ENCODE assay signal across 8 cellular contexts in the genomic region with DNA sequence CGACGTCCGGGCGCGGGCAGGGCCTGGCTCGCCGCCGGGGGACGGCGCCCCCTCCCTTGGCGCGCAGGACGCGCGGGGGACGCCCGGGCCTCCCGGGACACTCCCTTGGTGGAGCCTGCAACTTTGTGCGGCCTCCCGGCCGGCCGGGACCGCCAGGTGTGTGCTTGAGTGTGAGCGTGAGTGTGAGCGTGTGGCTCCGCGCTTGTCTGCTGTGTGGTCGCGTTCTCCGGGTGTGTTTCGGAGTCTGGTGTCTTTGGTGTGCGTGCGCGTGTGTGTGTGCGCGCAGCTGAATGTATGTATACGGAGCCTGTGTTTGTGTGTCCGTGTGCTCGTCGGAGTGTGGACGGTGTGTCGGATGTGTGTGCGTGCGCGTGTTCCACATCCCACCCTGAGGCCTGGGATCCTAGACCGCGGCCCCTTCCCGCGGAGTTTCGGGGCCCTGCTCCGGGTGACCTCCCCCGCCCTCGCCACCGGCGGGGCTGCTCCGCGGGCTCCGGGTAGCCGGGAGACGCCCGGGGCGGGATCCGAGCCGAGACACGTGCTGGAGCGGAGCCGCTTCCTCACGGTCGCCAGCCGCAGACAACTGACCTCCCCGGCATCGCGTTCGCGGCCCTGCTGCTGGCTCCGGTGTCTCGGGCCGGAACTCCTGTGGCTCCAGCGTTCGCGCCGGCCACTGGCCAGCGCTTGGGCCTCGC. TPM values are rescaled to one million over a fixed set of nuclear protein-coding genes. Genes with fewer than 3 reads are reported as not detected.
DNase-seq lines count a peak whose midpoint lies in the region; ATAC-seq and TF ChIP-seq lines count a peak whose summit lies in the region.

No MANE protein-coding gene starts in this region.

- H3K36me3 ChIP-seq in neural progenitor cell, result no peaks in the 10 kb centered on the region

- H3K9me3 ChIP-seq in neural progenitor cell (ENCODE audit: low read depth), result no peaks in the 10 kb centered on the region

- no peaks in the 10 kb centered on the region for H3K36me3 Mint-ChIP-seq in WTC11
- no peaks in the 10 kb centered on the region for H3K36me3 Mint-ChIP-seq in neural progenitor cell

- H3K4me2 ChIP-seq in neural progenitor cell, result peak overlapping the region; percentile 95

- peak; percentile 70 for DNase-seq in NCI-H82 (lab: John Stamatoyannopoulos, UW)
- no peak for DNase-seq in NCI-H82 treated with DMSO at 0.1 percent for 48 hours (lab: John Stamatoyannopoulos, UW; ENCODE audit: unreplicated experiment)
- peak; percentile 68 for DNase-seq in WTC11 (ENCODE audit: low spot score)
- DNase-seq in fibroblast of the aortic adventitia (ENCODE audit: low read depth), result peak; percentile 12
- DNase-seq in neural progenitor cell (ENCODE audit: low spot score), result peak; percentile 75
- no peak for DNase-seq in NCI-H446 treated with DMSO at 0.1 percent for 48 hours (lab: John Stamatoyannopoulos, UW)
- no peak for DNase-seq in hepatic stellate cell (ENCODE audit: low spot score)
- DNase-seq in globus pallidus (ENCODE audit: low spot score), result no peak

- no peak overlapping the region for H3K27ac ChIP-seq in neural progenitor cell

- CTCF ChIA-PET in WTC11 (lab: Charles Lee), result interaction anchor here (1.4 to 3.5 kb wide), 5 partner anchors 21 to 94 kb away, joined by 4 to 30 read pairs (median 8); no protein-coding TSS in a partner anchor

- H3K4me3 Mint-ChIP-seq in WTC11 (peak overlapping the region; percentile 85), neural progenitor cell (peak overlapping the region; percentile 94)

- H3K4me1 Mint-ChIP-seq in WTC11, result peaks cover 37% of the 10 kb centered on the region
- H3K4me1 Mint-ChIP-seq in neural progenitor cell, result peaks cover 34% of the 10 kb centered on the region

- peaks cover 31% of the 10 kb centered on the region for H3F3A ChIP-seq in neural progenitor cell (ENCODE audit: low read depth)

- H2AFZ ChIP-seq in neural progenitor cell (replicated peaks), result peak overlapping the region; percentile 61

- peaks cover 29% of the 10 kb centered on the region for H3K4me1 ChIP-seq in neural progenitor cell

- POLR2A ChIA-PET in WTC11 (lab: Charles Lee), result interaction anchor here (0.5 kb wide), 1 partner anchor 205 kb away, joined by 3 read pairs; no protein-coding TSS in a partner anchor

- no peak overlapping the region for H3K9ac ChIP-seq in neural progenitor cell

- H3K79me2 ChIP-seq in neural progenitor cell (ENCODE audit: low read depth), result peaks cover 6% of the 10 kb centered on the region

- TF ChIP-seq CTCF in WTC11 (IDR thresholded peaks at IDR 0.05) (no peak), fibroblast of the aortic adventitia (IDR thresholded peaks at IDR 0.05; ENCODE audit: insufficient read depth, low read length) (no peak), neural progenitor cell (IDR thresholded peaks at IDR 0.05) (no peak)

- H3K4me3 ChIP-seq in fibroblast of the aortic adventitia (ENCODE audit: low read depth, low read length), result peak overlapping the region; percentile 61
- peak overlapping the region; percentile 56 for H3K4me3 ChIP-seq in neural progenitor cell

- ATAC-seq in WTC11, result peak; percentile 5

- peaks cover 55% of the 10 kb centered on the region for H3K27me3 Mint-ChIP-seq in WTC11 (ENCODE audit: low read depth)
- peaks cover 47% of the 10 kb centered on the region for H3K27me3 Mint-ChIP-seq in neural progenitor cell (ENCODE audit: insufficient read depth, low read depth)

- H3K27me3 ChIP-seq in neural progenitor cell, result peaks cover 64% of the 10 kb centered on the region

- peaks cover 12% of the 10 kb centered on the region for H4K20me1 ChIP-seq in neural progenitor cell (ENCODE audit: low read depth)

- no peaks in the 10 kb centered on the region for H3K9me3 Mint-ChIP-seq in WTC11
- peaks cover 5% of the 10 kb centered on the region for H3K9me3 Mint-ChIP-seq in neural progenitor cell

- H3K27ac Mint-ChIP-seq in WTC11, result no peak overlapping the region
- no peak overlapping the region for H3K27ac Mint-ChIP-seq in neural progenitor cell

TF ChIP-seq in WTC11, 78 proteins besides CTCF, POLR2A, EP300 and RAD21 (continues in another document):
- TF ChIP-seq, protein P1, sequence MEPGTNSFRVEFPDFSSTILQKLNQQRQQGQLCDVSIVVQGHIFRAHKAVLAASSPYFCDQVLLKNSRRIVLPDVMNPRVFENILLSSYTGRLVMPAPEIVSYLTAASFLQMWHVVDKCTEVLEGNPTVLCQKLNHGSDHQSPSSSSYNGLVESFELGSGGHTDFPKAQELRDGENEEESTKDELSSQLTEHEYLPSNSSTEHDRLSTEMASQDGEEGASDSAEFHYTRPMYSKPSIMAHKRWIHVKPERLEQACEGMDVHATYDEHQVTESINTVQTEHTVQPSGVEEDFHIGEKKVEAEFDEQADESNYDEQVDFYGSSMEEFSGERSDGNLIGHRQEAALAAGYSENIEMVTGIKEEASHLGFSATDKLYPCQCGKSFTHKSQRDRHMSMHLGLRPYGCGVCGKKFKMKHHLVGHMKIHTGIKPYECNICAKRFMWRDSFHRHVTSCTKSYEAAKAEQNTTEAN (CRISPR knock-in tag; IDR thresholded peaks at IDR 0.05), result peak; percentile 98
- TF ChIP-seq ZNF317 (CRISPR knock-in tag; IDR thresholded peaks at IDR 0.05; ENCODE audit: borderline replicate concordance, low read depth) (no peak), FOXP1 (CRISPR knock-in tag; IDR thresholded peaks at IDR 0.05; ENCODE audit: borderline replicate concordance) (peak; percentile 83), CREM (CRISPR knock-in tag; IDR thresholded peaks at IDR 0.05) (0 out of 2 replicates have a peak, but pooled peaks have one; percentile 21), TP53 (CRISPR knock-in tag; IDR thresholded peaks at IDR 0.05) (peak; percentile 84; the same call in 1 of the 2 replicates), GABPB1 (CRISPR knock-in tag; IDR thresholded peaks at IDR 0.05) (no peak)
- TF ChIP-seq, protein P2, sequence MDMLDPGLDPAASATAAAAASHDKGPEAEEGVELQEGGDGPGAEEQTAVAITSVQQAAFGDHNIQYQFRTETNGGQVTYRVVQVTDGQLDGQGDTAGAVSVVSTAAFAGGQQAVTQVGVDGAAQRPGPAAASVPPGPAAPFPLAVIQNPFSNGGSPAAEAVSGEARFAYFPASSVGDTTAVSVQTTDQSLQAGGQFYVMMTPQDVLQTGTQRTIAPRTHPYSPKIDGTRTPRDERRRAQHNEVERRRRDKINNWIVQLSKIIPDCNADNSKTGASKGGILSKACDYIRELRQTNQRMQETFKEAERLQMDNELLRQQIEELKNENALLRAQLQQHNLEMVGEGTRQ (CRISPR knock-in tag; IDR thresholded peaks at IDR 0.05), result peak; percentile 62
- TF ChIP-seq, protein P3, sequence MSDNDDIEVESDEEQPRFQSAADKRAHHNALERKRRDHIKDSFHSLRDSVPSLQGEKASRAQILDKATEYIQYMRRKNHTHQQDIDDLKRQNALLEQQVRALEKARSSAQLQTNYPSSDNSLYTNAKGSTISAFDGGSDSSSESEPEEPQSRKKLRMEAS (CRISPR knock-in tag; IDR thresholded peaks at IDR 0.05), result peak; percentile 92
- TF ChIP-seq, protein P4, sequence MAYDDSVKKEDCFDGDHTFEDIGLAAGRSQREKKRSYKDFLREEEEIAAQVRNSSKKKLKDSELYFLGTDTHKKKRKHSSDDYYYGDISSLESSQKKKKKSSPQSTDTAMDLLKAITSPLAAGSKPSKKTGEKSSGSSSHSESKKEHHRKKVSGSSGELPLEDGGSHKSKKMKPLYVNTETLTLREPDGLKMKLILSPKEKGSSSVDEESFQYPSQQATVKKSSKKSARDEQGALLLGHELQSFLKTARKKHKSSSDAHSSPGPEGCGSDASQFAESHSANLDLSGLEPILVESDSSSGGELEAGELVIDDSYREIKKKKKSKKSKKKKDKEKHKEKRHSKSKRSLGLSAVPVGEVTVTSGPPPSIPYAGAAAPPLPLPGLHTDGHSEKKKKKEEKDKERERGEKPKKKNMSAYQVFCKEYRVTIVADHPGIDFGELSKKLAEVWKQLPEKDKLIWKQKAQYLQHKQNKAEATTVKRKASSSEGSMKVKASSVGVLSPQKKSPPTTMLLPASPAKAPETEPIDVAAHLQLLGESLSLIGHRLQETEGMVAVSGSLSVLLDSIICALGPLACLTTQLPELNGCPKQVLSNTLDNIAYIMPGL (CRISPR knock-in tag; IDR thresholded peaks at IDR 0.05), result peak; percentile 68; the same call in 1 of the 2 replicates
- TF ChIP-seq, protein P5, sequence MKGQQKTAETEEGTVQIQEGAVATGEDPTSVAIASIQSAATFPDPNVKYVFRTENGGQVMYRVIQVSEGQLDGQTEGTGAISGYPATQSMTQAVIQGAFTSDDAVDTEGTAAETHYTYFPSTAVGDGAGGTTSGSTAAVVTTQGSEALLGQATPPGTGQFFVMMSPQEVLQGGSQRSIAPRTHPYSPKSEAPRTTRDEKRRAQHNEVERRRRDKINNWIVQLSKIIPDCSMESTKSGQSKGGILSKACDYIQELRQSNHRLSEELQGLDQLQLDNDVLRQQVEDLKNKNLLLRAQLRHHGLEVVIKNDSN (CRISPR knock-in tag; IDR thresholded peaks at IDR 0.05), result peak; percentile 54; the same call in 1 of the 2 replicates

RNA-seq across cellular contexts. Expression of a gene that starts 1.7 kb away (rescaled TPM):
- total RNA-seq in WTC11 (2021) (60.8 to 75.4 TPM (median 68.2 TPM) in 3 replicates), fibroblast of the aortic adventitia (ENCODE audit: low replicate concordance) (25.8 and 36.6 TPM in 2 replicates), neural progenitor cell (ENCODE audit: low replicate concordance) (29.5 and 68.9 TPM in 2 replicates)

RNA-seq across cellular contexts. Expression of a gene that starts 7.3 kb away (rescaled TPM):
- total RNA-seq in WTC11 (2021) (37.6 to 44.2 TPM (median 43.0 TPM) in 3 replicates), fibroblast of the aortic adventitia (ENCODE audit: low replicate concordance) (17.7 and 23.1 TPM in 2 replicates), neural progenitor cell (ENCODE audit: low replicate concordance) (11.7 and 22.0 TPM in 2 replicates)

RNA-seq across cellular contexts. Expression of a gene that starts 56.4 kb away (rescaled TPM):
- 93.8 to 99.9 TPM (median 94.7 TPM) in 3 replicates for total RNA-seq in WTC11 (2021)
- total RNA-seq in fibroblast of the aortic adventitia (ENCODE audit: low replicate concordance), result 35.2 and 44.4 TPM in 2 replicates
- 73.2 and 82.2 TPM in 2 replicates for total RNA-seq in neural progenitor cell (ENCODE audit: low replicate concordance)

Comparison
In these comparisons a context has a peak if more than half of its experiments do, and no peak if none do; other contexts are left out.
1. DNase-seq: peak in NCI-H82 (single experiment), WTC11 (single experiment), fibroblast of the aortic adventitia (single experiment) and neural progenitor cell (single experiment); none in NCI-H82 treated with DMSO at 0.1 percent for 48 hours (single experiment), NCI-H446 treated with DMSO at 0.1 percent for 48 hours (single experiment), hepatic stellate cell (single experiment) and globus pallidus (single experiment).